ENCODE assay signal across 14 cellular contexts in the genomic region with DNA sequence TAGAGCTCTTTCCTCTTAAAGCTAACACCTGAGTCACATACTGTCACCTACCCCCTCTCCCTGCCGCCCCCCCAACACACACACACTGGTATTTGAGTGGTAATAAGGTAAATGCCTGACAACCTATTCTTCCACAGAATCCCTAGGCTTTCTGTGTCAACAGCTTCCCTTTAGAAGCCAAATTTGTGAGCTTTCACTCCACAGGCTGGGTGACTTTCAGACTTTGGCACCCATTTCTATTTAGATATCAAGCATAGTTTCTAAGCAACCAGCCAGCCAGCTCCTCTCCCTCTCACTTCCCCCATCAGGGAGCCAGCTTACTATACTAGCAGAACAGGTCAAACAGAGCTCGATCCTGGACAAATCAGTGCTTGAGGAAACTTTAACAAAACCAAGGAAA. TPM values are rescaled to one million over a fixed set of nuclear protein-coding genes. Genes with fewer than 3 reads are reported as not detected.
DNase-seq lines count a peak whose midpoint lies in the region; ATAC-seq and TF ChIP-seq lines count a peak whose summit lies in the region.
"Had no signal": no experiment of that assay in that cellular context is flagged by ENCODE, and none has a peak within 500 bp of the region (broad histone marks: within the 10 kb centered on the region; RNA-seq: fewer than 3 reads in every experiment).

No MANE protein-coding gene starts in this region.

- no peak for DNase-seq in Right ventricle myocardium inferior (ENCODE audit: missing footprints)
- DNase-seq in cardiac septum (ENCODE audit: low spot score), result no peak
- peak; percentile 33 for DNase-seq in fibroblast of pulmonary artery (ENCODE audit: low read depth)
- DNase-seq in iPS-NIHi7 (ENCODE audit: extremely low spot score), result no peak
- no peak for DNase-seq in NCI-H774 (lab: John Stamatoyannopoulos, UW)
- no peak for DNase-seq in NCI-H1048 (lab: John Stamatoyannopoulos, UW)
- DNase-seq: ACHN; activated CD4-positive, alpha-beta T cell treated with anti-CD3 and anti-CD28 coated beads for 4 hours; naive thymus-derived CD4-positive, alpha-beta T cell; NCI-H1417; upper lobe of left lung had no signal

- TF ChIP-seq CTCF in fibroblast of pulmonary artery (IDR thresholded peaks at IDR 0.05; ENCODE audit: low read length, missing control alignments), result no peak

- peak; percentile 45 for ATAC-seq in Right ventricle myocardium inferior
- no peak for ATAC-seq in GM18867 (IDR thresholded peaks at IDR 0.05; ENCODE audit: unreplicated experiment)
- ATAC-seq: naive thymus-derived CD4-positive, alpha-beta T cell had no signal

- intact Hi-C loops in Right ventricle myocardium inferior (cut with DNase I), result no loop called here
- intact Hi-C loops in cardiac septum (cut with DNase I), result no loop called here

- H3K36me3 ChIP-seq in muscle layer of colon (ENCODE audit: insufficient read depth, low read length), result no peaks in the 10 kb centered on the region

- no peaks in the 10 kb centered on the region for H3K9me3 ChIP-seq in muscle layer of colon (ENCODE audit: low read length)
- H3K9me3 ChIP-seq: upper lobe of left lung had no signal

- no peak overlapping the region for H3K4me3 ChIP-seq in fibroblast of pulmonary artery (replicated peaks; ENCODE audit: low read depth, low read length)
- H3K4me3 ChIP-seq in muscle layer of colon (ENCODE audit: low read depth in 1 of 2, low read length in 2 of 2), result no peak overlapping the region
- H3K4me3 ChIP-seq: upper lobe of left lung had no signal

- H3K4me1 ChIP-seq in muscle layer of colon (ENCODE audit: insufficient read depth, low read length), result peaks cover 40% of the 10 kb centered on the region

- no peaks in the 10 kb centered on the region for H3K27me3 ChIP-seq in muscle layer of colon (ENCODE audit: control insufficient read depth in 1 of 2, insufficient read depth in 2 of 2, low read length in 2 of 2)
- H3K27me3 ChIP-seq: upper lobe of left lung had no signal

- no peak overlapping the region for H3K9ac ChIP-seq in muscle layer of colon (ENCODE audit: low read length)

- H3K27ac ChIP-seq in muscle layer of colon (ENCODE audit: low read depth, low read length), result peak overlapping the region; percentile 74

RNA-seq across cellular contexts. Expression of a gene that starts 3.2 kb away (rescaled TPM):
- total RNA-seq in Right ventricle myocardium inferior, result 1.8 TPM
- total RNA-seq in cardiac septum, result 1.6 TPM

RNA-seq across cellular contexts. Expression of a gene that starts 18.4 kb away (rescaled TPM):
- 29.7 TPM for total RNA-seq in Right ventricle myocardium inferior
- total RNA-seq in cardiac septum, result 34.0 TPM

RNA-seq across cellular contexts. Expression of a gene that starts 31.7 kb away (rescaled TPM):
- 1.7 TPM for total RNA-seq in Right ventricle myocardium inferior
- total RNA-seq in cardiac septum, result 1.00 TPM
- total RNA-seq: HT-29 had no signal

RNA-seq across cellular contexts. Expression of a gene that starts 40.2 kb away (rescaled TPM):
- total RNA-seq in Right ventricle myocardium inferior (2.6 TPM), cardiac septum (4.1 TPM)
